In the genomic region with DNA sequence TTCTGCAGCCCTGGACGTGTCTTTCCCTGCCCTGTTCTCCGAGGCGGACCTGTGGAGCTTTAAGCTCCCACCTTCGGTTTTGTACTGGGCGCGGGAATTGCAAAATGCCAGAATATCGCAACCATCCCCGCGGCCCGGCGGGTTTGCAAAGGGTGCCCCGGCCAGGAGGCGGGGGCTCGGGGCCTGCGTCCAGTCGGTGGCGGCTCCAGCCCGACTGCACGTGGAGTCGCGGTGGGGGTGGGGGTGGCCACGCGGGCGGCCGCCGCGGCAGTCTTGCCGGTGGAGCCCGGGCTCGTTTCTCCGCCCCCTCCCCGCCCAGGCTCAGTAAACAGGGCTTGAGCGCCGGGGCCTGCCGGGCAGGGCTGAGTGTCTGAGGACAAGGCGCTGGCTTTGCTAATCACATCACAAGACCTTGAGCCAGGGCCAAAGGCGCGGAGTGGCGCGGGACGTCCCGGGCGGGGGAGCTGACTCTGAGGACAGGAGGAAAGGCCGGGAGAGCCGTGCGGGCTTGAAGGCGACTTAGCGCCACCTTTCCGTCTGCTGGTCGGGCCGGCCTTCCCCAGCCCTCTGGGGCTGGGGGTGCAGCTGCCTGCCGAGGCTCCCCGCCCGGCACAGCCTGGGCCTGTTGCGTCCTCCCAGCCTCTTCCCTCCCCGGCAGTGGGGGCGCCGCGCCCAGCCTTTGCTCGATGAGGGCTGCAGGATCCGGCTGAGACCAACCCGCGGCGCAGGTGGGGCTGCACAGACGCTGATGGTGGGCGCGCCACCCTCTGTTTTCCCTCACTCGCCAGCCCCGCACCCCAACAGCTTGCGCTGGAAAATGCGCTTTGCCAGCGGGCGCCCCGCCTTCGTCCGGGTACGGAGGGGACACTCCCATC, we compare ENCODE assay signal across 1 cellular context.
TF ChIP-seq lines count a peak whose summit lies in the region.

No MANE protein-coding gene starts in this region.

TF ChIP-seq in K562, 482 proteins besides CTCF, POLR2A, EP300 and RAD21 (continued from another document and continues in another):
- TF ChIP-seq ZNF224 (CRISPR knock-in tag; IDR thresholded peaks at IDR 0.05) (peak; percentile 24; the same call in 1 of the 2 replicates), TCF3 (CRISPR knock-in tag; IDR thresholded peaks at IDR 0.05) (no peak), ZNF133 (CRISPR knock-in tag; IDR thresholded peaks at IDR 0.05) (no peak), ZNF507 (tag; conservative IDR thresholded peaks at IDR 0.05) (no peak), HMG20B (CRISPR knock-in tag; IDR thresholded peaks at IDR 0.05) (no peak), MCM5 (IDR thresholded peaks at IDR 0.05; ENCODE audit: low read depth) (no peak), CTBP1 (IDR thresholded peaks at IDR 0.05; ENCODE audit: borderline replicate concordance) (no peak; the same call in 1 of the 2 replicates), NFRKB (IDR thresholded peaks at IDR 0.05; ENCODE audit: low read depth) (peak; percentile 82), ATF1 (CRISPR knock-in tag; IDR thresholded peaks at IDR 0.05) (no peak), ATF1 (tag; IDR thresholded peaks at IDR 0.05) (peak; percentile 71), L3MBTL2 (IDR thresholded peaks at IDR 0.05) (peak; percentile 78), RBM22 (IDR thresholded peaks at IDR 0.05; ENCODE audit: low read depth, low read length, poor library complexity, severe bottlenecking) (peak; percentile 70), RFX1 (IDR thresholded peaks at IDR 0.05) (no peak), SNRNP70 (optimal IDR thresholded peaks at IDR 0.05; ENCODE audit: low read depth, low read length) (no peak), NFIC (IDR thresholded peaks at IDR 0.05) (0 out of 2 replicates have a peak, but pooled peaks have one; percentile 8), ZNF707 (CRISPR knock-in tag; conservative IDR thresholded peaks at IDR 0.05) (no peak), ZNF778 (CRISPR knock-in tag; IDR thresholded peaks at IDR 0.05) (no peak), STAG1 (CRISPR knock-in tag; IDR thresholded peaks at IDR 0.05; ENCODE audit: borderline replicate concordance) (peak; percentile 34), KLF10 (CRISPR knock-in tag; IDR thresholded peaks at IDR 0.05) (0 out of 2 replicates have a peak, but pooled peaks have one; percentile 27), CEBPB (tag; IDR thresholded peaks at IDR 0.05) (peak; percentile 78), PYGO2 (tag; IDR thresholded peaks at IDR 0.05) (no peak), LARP7 (IDR thresholded peaks at IDR 0.05) (no peak), OTX1 (CRISPR knock-in tag; IDR thresholded peaks at IDR 0.05) (no peak), KLF13 (tag; IDR thresholded peaks at IDR 0.05; ENCODE audit: borderline replicate concordance, low read depth) (peak; percentile 29; the same call in 1 of the 2 replicates), SRF (CRISPR knock-in tag; IDR thresholded peaks at IDR 0.05) (no peak; a peak in 1 of 4 replicates), RNF2 (IDR thresholded peaks at IDR 0.05) (no peak), CHD4 (IDR thresholded peaks at IDR 0.05; ENCODE audit: insufficient read depth, insufficient replicate concordance, low read depth, low read length, poor library complexity, severe bottlenecking) (no peak), TBP (optimal IDR thresholded peaks at IDR 0.05; ENCODE audit: low read depth, low read length) (peak; percentile 19)
- TF ChIP-seq, protein P1, sequence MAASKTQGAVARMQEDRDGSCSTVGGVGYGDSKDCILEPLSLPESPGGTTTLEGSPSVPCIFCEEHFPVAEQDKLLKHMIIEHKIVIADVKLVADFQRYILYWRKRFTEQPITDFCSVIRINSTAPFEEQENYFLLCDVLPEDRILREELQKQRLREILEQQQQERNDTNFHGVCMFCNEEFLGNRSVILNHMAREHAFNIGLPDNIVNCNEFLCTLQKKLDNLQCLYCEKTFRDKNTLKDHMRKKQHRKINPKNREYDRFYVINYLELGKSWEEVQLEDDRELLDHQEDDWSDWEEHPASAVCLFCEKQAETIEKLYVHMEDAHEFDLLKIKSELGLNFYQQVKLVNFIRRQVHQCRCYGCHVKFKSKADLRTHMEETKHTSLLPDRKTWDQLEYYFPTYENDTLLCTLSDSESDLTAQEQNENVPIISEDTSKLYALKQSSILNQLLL (CRISPR knock-in tag; IDR thresholded peaks at IDR 0.05; ENCODE audit: borderline replicate concordance): no peak
- TF ChIP-seq, protein P2, sequence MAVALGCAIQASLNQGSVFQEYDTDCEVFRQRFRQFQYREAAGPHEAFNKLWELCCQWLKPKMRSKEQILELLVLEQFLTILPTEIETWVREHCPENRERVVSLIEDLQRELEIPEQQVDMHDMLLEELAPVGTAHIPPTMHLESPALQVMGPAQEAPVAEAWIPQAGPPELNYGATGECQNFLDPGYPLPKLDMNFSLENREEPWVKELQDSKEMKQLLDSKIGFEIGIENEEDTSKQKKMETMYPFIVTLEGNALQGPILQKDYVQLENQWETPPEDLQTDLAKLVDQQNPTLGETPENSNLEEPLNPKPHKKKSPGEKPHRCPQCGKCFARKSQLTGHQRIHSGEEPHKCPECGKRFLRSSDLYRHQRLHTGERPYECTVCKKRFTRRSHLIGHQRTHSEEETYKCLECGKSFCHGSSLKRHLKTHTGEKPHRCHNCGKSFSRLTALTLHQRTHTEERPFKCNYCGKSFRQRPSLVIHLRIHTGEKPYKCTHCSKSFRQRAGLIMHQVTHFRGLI (CRISPR knock-in tag; IDR thresholded peaks at IDR 0.05): peak; percentile 76; the same call in 1 of the 2 replicates
- TF ChIP-seq, protein P3, sequence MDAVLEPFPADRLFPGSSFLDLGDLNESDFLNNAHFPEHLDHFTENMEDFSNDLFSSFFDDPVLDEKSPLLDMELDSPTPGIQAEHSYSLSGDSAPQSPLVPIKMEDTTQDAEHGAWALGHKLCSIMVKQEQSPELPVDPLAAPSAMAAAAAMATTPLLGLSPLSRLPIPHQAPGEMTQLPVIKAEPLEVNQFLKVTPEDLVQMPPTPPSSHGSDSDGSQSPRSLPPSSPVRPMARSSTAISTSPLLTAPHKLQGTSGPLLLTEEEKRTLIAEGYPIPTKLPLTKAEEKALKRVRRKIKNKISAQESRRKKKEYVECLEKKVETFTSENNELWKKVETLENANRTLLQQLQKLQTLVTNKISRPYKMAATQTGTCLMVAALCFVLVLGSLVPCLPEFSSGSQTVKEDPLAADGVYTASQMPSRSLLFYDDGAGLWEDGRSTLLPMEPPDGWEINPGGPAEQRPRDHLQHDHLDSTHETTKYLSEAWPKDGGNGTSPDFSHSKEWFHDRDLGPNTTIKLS (IDR thresholded peaks at IDR 0.05; ENCODE audit: borderline replicate concordance, low read depth): peak; percentile 86
- TF ChIP-seq, protein P4, sequence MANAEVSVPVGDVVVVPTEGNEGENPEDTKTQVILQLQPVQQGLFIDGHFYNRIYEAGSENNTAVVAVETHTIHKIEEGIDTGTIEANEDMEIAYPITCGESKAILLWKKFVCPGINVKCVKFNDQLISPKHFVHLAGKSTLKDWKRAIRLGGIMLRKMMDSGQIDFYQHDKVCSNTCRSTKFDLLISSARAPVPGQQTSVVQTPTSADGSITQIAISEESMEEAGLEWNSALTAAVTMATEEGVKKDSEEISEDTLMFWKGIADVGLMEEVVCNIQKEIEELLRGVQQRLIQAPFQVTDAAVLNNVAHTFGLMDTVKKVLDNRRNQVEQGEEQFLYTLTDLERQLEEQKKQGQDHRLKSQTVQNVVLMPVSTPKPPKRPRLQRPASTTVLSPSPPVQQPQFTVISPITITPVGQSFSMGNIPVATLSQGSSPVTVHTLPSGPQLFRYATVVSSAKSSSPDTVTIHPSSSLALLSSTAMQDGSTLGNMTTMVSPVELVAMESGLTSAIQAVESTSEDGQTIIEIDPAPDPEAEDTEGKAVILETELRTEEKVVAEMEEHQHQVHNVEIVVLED (CRISPR knock-in tag; IDR thresholded peaks at IDR 0.05): no peak
- TF ChIP-seq, protein P5, sequence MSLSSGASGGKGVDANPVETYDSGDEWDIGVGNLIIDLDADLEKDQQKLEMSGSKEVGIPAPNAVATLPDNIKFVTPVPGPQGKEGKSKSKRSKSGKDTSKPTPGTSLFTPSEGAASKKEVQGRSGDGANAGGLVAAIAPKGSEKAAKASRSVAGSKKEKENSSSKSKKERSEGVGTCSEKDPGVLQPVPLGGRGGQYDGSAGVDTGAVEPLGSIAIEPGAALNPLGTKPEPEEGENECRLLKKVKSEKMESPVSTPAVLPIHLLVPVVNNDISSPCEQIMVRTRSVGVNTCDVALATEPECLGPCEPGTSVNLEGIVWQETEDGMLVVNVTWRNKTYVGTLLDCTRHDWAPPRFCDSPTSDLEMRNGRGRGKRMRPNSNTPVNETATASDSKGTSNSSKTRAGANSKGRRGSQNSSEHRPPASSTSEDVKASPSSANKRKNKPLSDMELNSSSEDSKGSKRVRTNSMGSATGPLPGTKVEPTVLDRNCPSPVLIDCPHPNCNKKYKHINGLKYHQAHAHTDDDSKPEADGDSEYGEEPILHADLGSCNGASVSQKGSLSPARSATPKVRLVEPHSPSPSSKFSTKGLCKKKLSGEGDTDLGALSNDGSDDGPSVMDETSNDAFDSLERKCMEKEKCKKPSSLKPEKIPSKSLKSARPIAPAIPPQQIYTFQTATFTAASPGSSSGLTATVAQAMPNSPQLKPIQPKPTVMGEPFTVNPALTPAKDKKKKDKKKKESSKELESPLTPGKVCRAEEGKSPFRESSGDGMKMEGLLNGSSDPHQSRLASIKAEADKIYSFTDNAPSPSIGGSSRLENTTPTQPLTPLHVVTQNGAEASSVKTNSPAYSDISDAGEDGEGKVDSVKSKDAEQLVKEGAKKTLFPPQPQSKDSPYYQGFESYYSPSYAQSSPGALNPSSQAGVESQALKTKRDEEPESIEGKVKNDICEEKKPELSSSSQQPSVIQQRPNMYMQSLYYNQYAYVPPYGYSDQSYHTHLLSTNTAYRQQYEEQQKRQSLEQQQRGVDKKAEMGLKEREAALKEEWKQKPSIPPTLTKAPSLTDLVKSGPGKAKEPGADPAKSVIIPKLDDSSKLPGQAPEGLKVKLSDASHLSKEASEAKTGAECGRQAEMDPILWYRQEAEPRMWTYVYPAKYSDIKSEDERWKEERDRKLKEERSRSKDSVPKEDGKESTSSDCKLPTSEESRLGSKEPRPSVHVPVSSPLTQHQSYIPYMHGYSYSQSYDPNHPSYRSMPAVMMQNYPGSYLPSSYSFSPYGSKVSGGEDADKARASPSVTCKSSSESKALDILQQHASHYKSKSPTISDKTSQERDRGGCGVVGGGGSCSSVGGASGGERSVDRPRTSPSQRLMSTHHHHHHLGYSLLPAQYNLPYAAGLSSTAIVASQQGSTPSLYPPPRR (CRISPR knock-in tag; IDR thresholded peaks at IDR 0.05; ENCODE audit: borderline replicate concordance): no peak
- TF ChIP-seq, protein P6, sequence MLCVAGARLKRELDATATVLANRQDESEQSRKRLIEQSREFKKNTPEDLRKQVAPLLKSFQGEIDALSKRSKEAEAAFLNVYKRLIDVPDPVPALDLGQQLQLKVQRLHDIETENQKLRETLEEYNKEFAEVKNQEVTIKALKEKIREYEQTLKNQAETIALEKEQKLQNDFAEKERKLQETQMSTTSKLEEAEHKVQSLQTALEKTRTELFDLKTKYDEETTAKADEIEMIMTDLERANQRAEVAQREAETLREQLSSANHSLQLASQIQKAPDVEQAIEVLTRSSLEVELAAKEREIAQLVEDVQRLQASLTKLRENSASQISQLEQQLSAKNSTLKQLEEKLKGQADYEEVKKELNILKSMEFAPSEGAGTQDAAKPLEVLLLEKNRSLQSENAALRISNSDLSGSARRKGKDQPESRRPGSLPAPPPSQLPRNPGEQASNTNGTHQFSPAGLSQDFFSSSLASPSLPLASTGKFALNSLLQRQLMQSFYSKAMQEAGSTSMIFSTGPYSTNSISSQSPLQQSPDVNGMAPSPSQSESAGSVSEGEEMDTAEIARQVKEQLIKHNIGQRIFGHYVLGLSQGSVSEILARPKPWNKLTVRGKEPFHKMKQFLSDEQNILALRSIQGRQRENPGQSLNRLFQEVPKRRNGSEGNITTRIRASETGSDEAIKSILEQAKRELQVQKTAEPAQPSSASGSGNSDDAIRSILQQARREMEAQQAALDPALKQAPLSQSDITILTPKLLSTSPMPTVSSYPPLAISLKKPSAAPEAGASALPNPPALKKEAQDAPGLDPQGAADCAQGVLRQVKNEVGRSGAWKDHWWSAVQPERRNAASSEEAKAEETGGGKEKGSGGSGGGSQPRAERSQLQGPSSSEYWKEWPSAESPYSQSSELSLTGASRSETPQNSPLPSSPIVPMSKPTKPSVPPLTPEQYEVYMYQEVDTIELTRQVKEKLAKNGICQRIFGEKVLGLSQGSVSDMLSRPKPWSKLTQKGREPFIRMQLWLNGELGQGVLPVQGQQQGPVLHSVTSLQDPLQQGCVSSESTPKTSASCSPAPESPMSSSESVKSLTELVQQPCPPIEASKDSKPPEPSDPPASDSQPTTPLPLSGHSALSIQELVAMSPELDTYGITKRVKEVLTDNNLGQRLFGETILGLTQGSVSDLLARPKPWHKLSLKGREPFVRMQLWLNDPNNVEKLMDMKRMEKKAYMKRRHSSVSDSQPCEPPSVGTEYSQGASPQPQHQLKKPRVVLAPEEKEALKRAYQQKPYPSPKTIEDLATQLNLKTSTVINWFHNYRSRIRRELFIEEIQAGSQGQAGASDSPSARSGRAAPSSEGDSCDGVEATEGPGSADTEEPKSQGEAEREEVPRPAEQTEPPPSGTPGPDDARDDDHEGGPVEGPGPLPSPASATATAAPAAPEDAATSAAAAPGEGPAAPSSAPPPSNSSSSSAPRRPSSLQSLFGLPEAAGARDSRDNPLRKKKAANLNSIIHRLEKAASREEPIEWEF (CRISPR knock-in tag; IDR thresholded peaks at IDR 0.05): no peak
- TF ChIP-seq, protein P7, sequence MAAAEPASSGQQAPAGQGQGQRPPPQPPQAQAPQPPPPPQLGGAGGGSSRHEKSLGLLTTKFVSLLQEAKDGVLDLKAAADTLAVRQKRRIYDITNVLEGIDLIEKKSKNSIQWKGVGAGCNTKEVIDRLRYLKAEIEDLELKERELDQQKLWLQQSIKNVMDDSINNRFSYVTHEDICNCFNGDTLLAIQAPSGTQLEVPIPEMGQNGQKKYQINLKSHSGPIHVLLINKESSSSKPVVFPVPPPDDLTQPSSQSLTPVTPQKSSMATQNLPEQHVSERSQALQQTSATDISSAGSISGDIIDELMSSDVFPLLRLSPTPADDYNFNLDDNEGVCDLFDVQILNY (CRISPR knock-in tag; IDR thresholded peaks at IDR 0.05): 0 out of 2 replicates have a peak, but pooled peaks have one; percentile 17
- TF ChIP-seq, protein P8, sequence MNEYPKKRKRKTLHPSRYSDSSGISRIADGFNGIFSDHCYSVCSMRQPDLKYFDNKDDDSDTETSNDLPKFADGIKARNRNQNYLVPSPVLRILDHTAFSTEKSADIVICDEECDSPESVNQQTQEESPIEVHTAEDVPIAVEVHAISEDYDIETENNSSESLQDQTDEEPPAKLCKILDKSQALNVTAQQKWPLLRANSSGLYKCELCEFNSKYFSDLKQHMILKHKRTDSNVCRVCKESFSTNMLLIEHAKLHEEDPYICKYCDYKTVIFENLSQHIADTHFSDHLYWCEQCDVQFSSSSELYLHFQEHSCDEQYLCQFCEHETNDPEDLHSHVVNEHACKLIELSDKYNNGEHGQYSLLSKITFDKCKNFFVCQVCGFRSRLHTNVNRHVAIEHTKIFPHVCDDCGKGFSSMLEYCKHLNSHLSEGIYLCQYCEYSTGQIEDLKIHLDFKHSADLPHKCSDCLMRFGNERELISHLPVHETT (CRISPR knock-in tag; conservative IDR thresholded peaks at IDR 0.05 in 1 of 2, IDR thresholded peaks at IDR 0.05 in 1 of 2): peak in 1 of 2 experiments; percentile 70; a peak in 2 of 4 replicates
